In the genomic region with DNA sequence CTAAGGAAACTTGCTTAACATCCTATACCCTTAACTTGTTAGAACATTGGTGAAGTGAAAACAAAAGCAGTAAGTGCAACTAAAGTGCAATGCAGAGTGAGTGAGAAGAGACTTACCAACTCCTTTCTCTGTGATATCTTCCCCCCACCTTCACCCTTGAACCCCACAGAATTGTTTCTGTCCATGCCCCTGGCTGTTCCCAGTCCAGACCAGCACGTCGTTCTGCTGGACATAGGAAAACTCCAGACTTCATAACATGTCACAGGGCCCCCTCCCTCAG, we compare ENCODE assay signal across 15 cellular contexts.
DNase-seq lines count a peak whose midpoint lies in the region; ATAC-seq, FAIRE-seq and TF ChIP-seq lines count a peak whose summit lies in the region.
"Had no signal": no experiment of that assay in that cellular context is flagged by ENCODE, and none has a peak within 500 bp of the region (broad histone marks: within the 10 kb centered on the region; RNA-seq: fewer than 3 reads in every experiment).

No MANE protein-coding gene starts in this region.

- peak overlapping the region; percentile 77 to 99 (median 91) for H3K27ac Mint-ChIP-seq in CD8-positive, alpha-beta memory T cell

- dilution Hi-C loops in keratinocyte (cut with MboI; ENCODE audit: extremely low pct_ligation_motif_present, low sequenced_read_pairs), result no loop called here

- H3K27me3 ChIP-seq in CD8-positive, alpha-beta memory T cell (ENCODE audit: insufficient read depth, low read length, poor library complexity, severe bottlenecking), result no peaks in the 10 kb centered on the region
- no peaks in the 10 kb centered on the region for H3K27me3 ChIP-seq in keratinocyte (ENCODE audit: control insufficient read depth, extremely low read depth, insufficient read depth, low read length)
- H3K27me3 ChIP-seq: body of pancreas, tibial artery had no signal

- H3K4me1 Mint-ChIP-seq in CD8-positive, alpha-beta memory T cell, result peaks cover 18 to 35% (median 29%) of the 10 kb centered on the region in 3 donors

- peak; percentile 76 for FAIRE-seq in keratinocyte (lab: Jason Lieb, UNC)
- FAIRE-seq: frontal cortex, islet of Langerhans had no signal

- peak; percentile 15 for ATAC-seq in GM19043 (IDR thresholded peaks at IDR 0.05; ENCODE audit: low read depth, unreplicated experiment)
- no peak for ATAC-seq in mucosa of descending colon
- no peak for ATAC-seq in HG03280 (IDR thresholded peaks at IDR 0.05; ENCODE audit: unreplicated experiment)
- ATAC-seq in HG03097 (IDR thresholded peaks at IDR 0.05; ENCODE audit: low FRiP score, unreplicated experiment), result no peak
- ATAC-seq: body of pancreas, Panc1 had no signal

- H3K36me3 ChIP-seq in CD8-positive, alpha-beta memory T cell (ENCODE audit: insufficient read depth, low read length), result peaks cover 5% of the 10 kb centered on the region
- H3K36me3 ChIP-seq in OCI-LY7 (ENCODE audit: insufficient read depth, low read length) (no peaks in the 10 kb centered on the region), keratinocyte (ENCODE audit: control insufficient read depth in 2 of 2, extremely low read depth in 1 of 2, insufficient read depth in 2 of 2, low read length in 2 of 2) (no peaks in the 10 kb centered on the region), mucosa of descending colon (ENCODE audit: low read depth) (no peaks in the 10 kb centered on the region)
- H3K36me3 ChIP-seq: tibial artery had no signal

- CTCF ChIA-PET in CD8-positive, alpha-beta memory T cell (lab: Charles Lee), result interaction anchor here (1.1 to 1.2 kb wide), 2 partner anchors 24 to 59 kb away, joined by 3 to 4 read pairs; no protein-coding TSS in a partner anchor
- CTCF ChIA-PET in OCI-LY7 (lab: Charles Lee; ENCODE audit: unreplicated experiment), result interaction anchor here (1.0 to 1.5 kb wide), 2 partner anchors 21 to 34 kb away, joined by 4 to 5 read pairs; no protein-coding TSS in a partner anchor

- POLR2A ChIA-PET in CD8-positive, alpha-beta memory T cell (lab: Charles Lee), result interaction anchor here (1.3 to 2.1 kb wide), 4 partner anchors 10 to 59 kb away, joined by 4 to 6 read pairs (median 6); no protein-coding TSS in a partner anchor
- POLR2A ChIA-PET in OCI-LY7 (lab: Charles Lee), result interaction anchor here (1.1 to 1.5 kb wide), 3 partner anchors 11 to 17 kb away, joined by 3 to 4 read pairs (median 4); no protein-coding TSS in a partner anchor

- H3K4me2 ChIP-seq in OCI-LY7 (ENCODE audit: low read length) (peak overlapping the region; percentile 67), keratinocyte (ENCODE audit: control insufficient read depth, extremely low read depth, insufficient read depth, low read depth, low read length) (peak overlapping the region; percentile 23)

- no peaks in the 10 kb centered on the region for H3K9me3 Mint-ChIP-seq in CD8-positive, alpha-beta memory T cell

- no peak overlapping the region for H3K27ac ChIP-seq in CD8-positive, alpha-beta memory T cell (ENCODE audit: low read depth, low read length)
- H3K27ac ChIP-seq in OCI-LY7 (ENCODE audit: low read depth, low read length, poor library complexity, severe bottlenecking) (peak overlapping the region; percentile 46), keratinocyte (ENCODE audit: control insufficient read depth, insufficient read depth, low read length) (no peak overlapping the region)
- H3K27ac ChIP-seq: body of pancreas, tibial artery had no signal

- H2AFZ ChIP-seq in OCI-LY7 (ENCODE audit: low read length) (peak overlapping the region; percentile 31; the same call in 1 of the 2 replicates), keratinocyte (ENCODE audit: control insufficient read depth, low read length) (no peak overlapping the region)

- DNase-seq in CD8-positive, alpha-beta memory T cell, result no peak
- DNase-seq in OCI-LY7 (ENCODE audit: low spot score), result no peak
- no peak for DNase-seq in keratinocyte (ENCODE audit: low read depth, low spot score)
- DNase-seq in mucosa of descending colon, result no peak
- DNase-seq in NCI-H2227 (lab: John Stamatoyannopoulos, UW; ENCODE audit: unreplicated experiment), result no peak
- DNase-seq: body of pancreas, NCI-H2171 treated with DMSO at 0.1 percent for 48 hours, T-helper 9 cell, tibial artery had no signal

- peak overlapping the region; percentile 70 for H3K4me3 ChIP-seq in CD8-positive, alpha-beta memory T cell (ENCODE audit: low read length)
- H3K4me3 ChIP-seq in OCI-LY7 (ENCODE audit: low read depth, low read length, poor library complexity, severe bottlenecking), result no peak overlapping the region
- no peak overlapping the region for H3K4me3 ChIP-seq in keratinocyte (ENCODE audit: control insufficient read depth in 2 of 3, extremely low read depth in 1 of 3, insufficient read depth in 2 of 3, low read depth in 1 of 3, low read length in 3 of 3)
- H3K4me3 ChIP-seq in mucosa of descending colon, result no peak overlapping the region
- H3K4me3 ChIP-seq: body of pancreas, tibial artery had no signal

- no peaks in the 10 kb centered on the region for H3K9me3 ChIP-seq in CD8-positive, alpha-beta memory T cell (ENCODE audit: low read length)
- H3K9me3 ChIP-seq in OCI-LY7 (ENCODE audit: low read length), result no peaks in the 10 kb centered on the region
- no peaks in the 10 kb centered on the region for H3K9me3 ChIP-seq in keratinocyte (ENCODE audit: control insufficient read depth, low read depth, low read length)
- H3K9me3 ChIP-seq in mucosa of descending colon, result no peaks in the 10 kb centered on the region
- H3K9me3 ChIP-seq: body of pancreas, tibial artery had no signal

- intact Hi-C loops in OCI-LY7 (cut with micrococcal nuclease; ENCODE audit: unreplicated experiment), result no loop called here
- intact Hi-C loops in mucosa of descending colon (cut with DNase I, micrococcal nuclease), result no loop called here

- H3K9ac ChIP-seq in keratinocyte (ENCODE audit: control insufficient read depth, extremely low read depth, insufficient read depth, low read length), result no peak overlapping the region

- TF ChIP-seq CTCF in OCI-LY7 (conservative IDR thresholded peaks at IDR 0.05; ENCODE audit: low read length) (no peak), keratinocyte (optimal IDR thresholded peaks at IDR 0.05 in 1 of 3, IDR thresholded peaks at IDR 0.05 in 1 of 3, conservative IDR thresholded peaks at IDR 0.05 in 1 of 3; ENCODE audit: extremely low read depth in 1 of 3, insufficient read depth in 2 of 3, low read length in 3 of 3) (no peak), mucosa of descending colon (IDR thresholded peaks at IDR 0.05) (no peak)

- peaks cover 0 to 1% of the 10 kb centered on the region in 2 donors for H3K27me3 Mint-ChIP-seq in CD8-positive, alpha-beta memory T cell

- H3K9me2 ChIP-seq in OCI-LY7 (ENCODE audit: insufficient read depth, low read length), result no peaks in the 10 kb centered on the region

- no peaks in the 10 kb centered on the region for H3K9me1 ChIP-seq in keratinocyte (ENCODE audit: control insufficient read depth, extremely low read depth, insufficient read depth, low read length)

- H3K4me1 ChIP-seq in CD8-positive, alpha-beta memory T cell (ENCODE audit: insufficient read depth, low read length), result no peaks in the 10 kb centered on the region
- H3K4me1 ChIP-seq in OCI-LY7 (ENCODE audit: insufficient read depth, low read length, poor library complexity, severe bottlenecking) (peaks cover 94% of the 10 kb centered on the region), keratinocyte (ENCODE audit: control insufficient read depth, extremely low read depth, insufficient read depth, low read length) (peaks cover 30% of the 10 kb centered on the region), mucosa of descending colon (ENCODE audit: low read depth) (no peaks in the 10 kb centered on the region)
- H3K4me1 ChIP-seq: body of pancreas, tibial artery had no signal

- H4K20me1 ChIP-seq in OCI-LY7 (ENCODE audit: insufficient read depth, low read length) (no peaks in the 10 kb centered on the region), keratinocyte (ENCODE audit: control insufficient read depth, extremely low read depth, insufficient read depth, low read length) (no peaks in the 10 kb centered on the region)

- H3K36me3 Mint-ChIP-seq in CD8-positive, alpha-beta memory T cell, result peaks cover 0 to 89% (median 6%) of the 10 kb centered on the region in 3 donors

- H3K4me3 Mint-ChIP-seq in CD8-positive, alpha-beta memory T cell, result peak overlapping the region; percentile 82 to 94 (median 90)

- BruUV-seq in OCI-LY7 (replicated peaks; lab: Mats Ljungman, UMichigan), result no TSS peak

- no peaks in the 10 kb centered on the region for H3K79me2 ChIP-seq in OCI-LY7 (ENCODE audit: insufficient read depth, low read depth, low read length)
- no peaks in the 10 kb centered on the region for H3K79me2 ChIP-seq in keratinocyte (ENCODE audit: control insufficient read depth, insufficient read depth, low read length)
